Comparison of ENCODE assay signal across 9 cellular contexts in genomic region chrX:32408389-32408788, GRCh38.
DNase-seq lines count a peak whose midpoint lies in the region; ATAC-seq, FAIRE-seq and TF ChIP-seq lines count a peak whose summit lies in the region.
"Had no signal": no experiment of that assay in that cellular context is flagged by ENCODE, and none has a peak within 500 bp of the region (broad histone marks: within the 10 kb centered on the region; RNA-seq: fewer than 3 reads in every experiment).

No MANE protein-coding gene starts in this region.

- no peak for FAIRE-seq in small intestine (lab: Jason Lieb, UNC)
- FAIRE-seq: endometrium had no signal

- no peaks in the 10 kb centered on the region for H3K36me3 ChIP-seq in KMS-11 (ENCODE audit: insufficient read depth)
- H3K36me3 ChIP-seq in small intestine (ENCODE audit: control insufficient read depth in 2 of 2, insufficient read depth in 2 of 2, low read length in 2 of 2) = no peaks in the 10 kb centered on the region

- H3K4me3 ChIP-seq in KMS-11 (IDR thresholded peaks at IDR 0.05; ENCODE audit: insufficient read depth, low read depth, low read length) (no peak overlapping the region), small intestine (ENCODE audit: low read depth in 1 of 2, low read length in 2 of 2) (no peak overlapping the region)

- no peaks in the 10 kb centered on the region for H3K27me3 ChIP-seq in KMS-11 (ENCODE audit: insufficient read depth, low read depth)
- H3K27me3 ChIP-seq in small intestine (ENCODE audit: control insufficient read depth in 2 of 2, insufficient read depth in 2 of 2, low read length in 2 of 2) = no peaks in the 10 kb centered on the region

- TF ChIP-seq CTCF in KMS-11 (conservative IDR thresholded peaks at IDR 0.05; ENCODE audit: low read depth, low read length) = peak; percentile 46; the same call in 1 of the 2 replicates

- ATAC-seq in GM18508 (IDR thresholded peaks at IDR 0.05; ENCODE audit: insufficient read depth, unreplicated experiment) = peak; percentile 67

- H3K27ac ChIP-seq in KMS-11 = no peak overlapping the region
- H3K27ac ChIP-seq in small intestine (ENCODE audit: low read depth in 1 of 2, low read length in 1 of 2) = no peak overlapping the region

- no peak overlapping the region for H3K9ac ChIP-seq in KMS-11

- H2AFZ ChIP-seq in KMS-11 (ENCODE audit: low read depth) = no peak overlapping the region

- WGBS in small intestine, 3 donors = 21 to 39% (median 27%) methylated on average over 4 of the region's 4 CpGs

- H3K4me2 ChIP-seq in KMS-11 = no peak overlapping the region

- H3K9me3 ChIP-seq in small intestine (ENCODE audit: control insufficient read depth, low read depth) = no peaks in the 10 kb centered on the region

- H3K4me1 ChIP-seq in KMS-11 (ENCODE audit: low read depth, poor library complexity, severe bottlenecking) = no peaks in the 10 kb centered on the region
- no peaks in the 10 kb centered on the region for H3K4me1 ChIP-seq in small intestine (ENCODE audit: control insufficient read depth in 2 of 2, insufficient read depth in 1 of 2, low read depth in 1 of 2, low read length in 1 of 2)

- peak; percentile 42 for DNase-seq in A172 (ENCODE audit: low spot score)
- DNase-seq in astrocyte of the hippocampus (ENCODE audit: low read depth, low spot score) = peak; percentile 0
- DNase-seq in retina = no peak
- no peak for DNase-seq in kidney tubule cell (ENCODE audit: low spot score)
- no peak for DNase-seq in NCI-H345 (lab: John Stamatoyannopoulos, UW)
- DNase-seq in small intestine = no peak

- no peaks in the 10 kb centered on the region for H4K20me1 ChIP-seq in KMS-11 (ENCODE audit: insufficient read depth)

- no peaks in the 10 kb centered on the region for H3K79me2 ChIP-seq in KMS-11 (ENCODE audit: insufficient read depth, low read depth)

Comparison
In these comparisons a context has a peak if more than half of its experiments do, and no peak if none do; other contexts are left out.
1. DNase-seq: peak in A172 (single experiment) and astrocyte of the hippocampus (single experiment); none in retina (single experiment), kidney tubule cell (single experiment), NCI-H345 (single experiment) and small intestine (single experiment).